Comparison of ENCODE assay signal across 8 cellular contexts in the genomic region with DNA sequence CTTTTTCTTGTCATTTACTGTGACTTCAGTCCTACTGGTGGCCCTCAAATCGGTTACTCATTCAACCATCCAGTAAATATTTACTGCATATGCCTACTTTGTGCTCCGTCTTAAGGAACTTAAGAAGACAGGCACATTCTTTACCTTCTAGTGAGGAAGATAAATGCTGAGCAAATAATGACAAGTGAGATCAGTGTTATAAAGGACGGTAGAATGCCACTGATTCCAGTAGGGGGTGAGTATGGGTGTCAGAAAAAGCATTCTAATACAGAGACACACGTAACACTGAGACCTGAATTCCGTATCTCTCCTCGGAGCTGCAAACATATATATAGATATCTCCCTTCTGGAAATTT. TPM values are rescaled to one million over a fixed set of nuclear protein-coding genes. Genes with fewer than 3 reads are reported as not detected.
DNase-seq lines count a peak whose midpoint lies in the region; ATAC-seq and TF ChIP-seq lines count a peak whose summit lies in the region.

No MANE protein-coding gene starts in this region.

- TF ChIP-seq CTCF in body of pancreas (IDR thresholded peaks at IDR 0.05), result no peak

- ATAC-seq in body of pancreas, result no peak
- no peak for ATAC-seq in GM18868 (IDR thresholded peaks at IDR 0.05; ENCODE audit: unreplicated experiment)
- no peak for ATAC-seq in GM19397 (IDR thresholded peaks at IDR 0.05; ENCODE audit: unreplicated experiment)

- intact Hi-C loops in body of pancreas (cut with DNase I), result no loop called here

- H3K4me1 ChIP-seq in HUES48 (ENCODE audit: control insufficient read depth, insufficient read depth, low read length), result peaks cover 14% of the 10 kb centered on the region; the same call in 1 of the 2 replicates
- peaks cover 42% of the 10 kb centered on the region for H3K4me1 ChIP-seq in body of pancreas
- H3K4me1 ChIP-seq in mucosa of stomach (ENCODE audit: control insufficient read depth, insufficient read depth, low read length), result peaks cover 33% of the 10 kb centered on the region

- H3K9ac ChIP-seq in HUES48 (ENCODE audit: low read depth, low read length) (no peak overlapping the region), mucosa of stomach (ENCODE audit: low read length) (peak overlapping the region; percentile 92)

- H3K27me3 ChIP-seq in HUES48 (ENCODE audit: control insufficient read depth, insufficient read depth, low read length) (peaks cover 7% of the 10 kb centered on the region), body of pancreas (no peaks in the 10 kb centered on the region), mucosa of stomach (ENCODE audit: control insufficient read depth, insufficient read depth, low read length) (no peaks in the 10 kb centered on the region)

- WGBS in body of pancreas, 2 donors, result 34 to 44% methylated on average over 6 of the region's 6 CpGs

- H3K36me3 ChIP-seq in HUES48 (ENCODE audit: control insufficient read depth, insufficient read depth, low read length) (peaks cover 22% of the 10 kb centered on the region), body of pancreas (replicated peaks in 1 of 2; ENCODE audit: insufficient read depth in 1 of 2, low read depth in 2 of 2) (no peaks in the 10 kb centered on the region), mucosa of stomach (ENCODE audit: control insufficient read depth, insufficient read depth, low read length) (no peaks in the 10 kb centered on the region)

- H3K9me3 ChIP-seq in HUES48 (ENCODE audit: control insufficient read depth, insufficient read depth, low read length) (no peaks in the 10 kb centered on the region), body of pancreas (no peaks in the 10 kb centered on the region), mucosa of stomach (ENCODE audit: control insufficient read depth, low read length) (no peaks in the 10 kb centered on the region)

- H3K27ac ChIP-seq in HUES48 (ENCODE audit: low read depth, low read length) (no peak overlapping the region), body of pancreas (peak overlapping the region in 3 of 4 donors; percentile 83 to 95 (median 92))

- H3K4me3 ChIP-seq in HUES48 (ENCODE audit: low read depth, low read length) (peak overlapping the region; percentile 94), body of pancreas (no peak overlapping the region), mucosa of stomach (ENCODE audit: low read length) (peak overlapping the region; percentile 86)

- no peak for TF ChIP-seq POLR2A in body of pancreas (IDR thresholded peaks at IDR 0.05)

- peak; percentile 5 for DNase-seq in Ammon's horn (ENCODE audit: low spot score)
- DNase-seq in body of pancreas, result no peak
- no peak for DNase-seq in HPDE6-E6E7 (ENCODE audit: extremely low spot score)
- no peak for DNase-seq in DMS114 treated with DMSO at 0.1 percent for 48 hours (lab: John Stamatoyannopoulos, UW; ENCODE audit: unreplicated experiment)

RNA-seq across cellular contexts. Expression of gene ANKRD42, which starts 1.6 kb away (rescaled TPM):
- 1 to 10 TPM; 8.3 to 9.6 TPM for total RNA-seq in body of pancreas

RNA-seq across cellular contexts. Expression of gene PCF11, which starts 38.2 kb away (rescaled TPM):
- total RNA-seq in body of pancreas, result 10 to 100 TPM; 53.4 to 74.2 TPM

Comparison
In these comparisons a context has a peak if more than half of its experiments do, and no peak if none do; other contexts are left out.
1. H3K4me3 ChIP-seq: peak in HUES48 (single experiment) and mucosa of stomach (single experiment); none in body of pancreas (0 of 2).